9 cellular contexts compared by ENCODE assay signal in genomic region chr2:36530178-36530982, GRCh38.
DNase-seq lines count a peak whose midpoint lies in the region; ATAC-seq and TF ChIP-seq lines count a peak whose summit lies in the region.
"Had no signal": no experiment of that assay in that cellular context is flagged by ENCODE, and none has a peak within 500 bp of the region (broad histone marks: within the 10 kb centered on the region; RNA-seq: fewer than 3 reads in every experiment).

No MANE protein-coding gene starts in this region.

- 92% methylated on average over 8 of the region's 9 CpGs for WGBS in esophagus muscularis mucosa

- DNase-seq in left ventricle myocardium inferior (no peak), Right ventricle myocardium inferior (ENCODE audit: missing footprints) (no peak), brain microvascular endothelial cell (peak; percentile 75), omental fat pad (ENCODE audit: low spot score) (no peak), esophagus muscularis mucosa (ENCODE audit: extremely low spot score) (no peak), NCI-H748 treated with DMSO at 0.1 percent for 48 hours (lab: John Stamatoyannopoulos, UW) (no peak), dorsolateral prefrontal cortex (no peak)
- DNase-seq: MM.1S had no signal

- H3K36me3 ChIP-seq in left ventricle myocardium inferior = peaks cover 12% of the 10 kb centered on the region
- peaks cover 22% of the 10 kb centered on the region for H3K36me3 ChIP-seq in brain microvascular endothelial cell (replicated peaks)
- H3K36me3 ChIP-seq in esophagus muscularis mucosa = peaks cover 0 to 36% (median 18%) of the 10 kb centered on the region in 4 donors

- in situ Hi-C loops in brain microvascular endothelial cell (cut with HindIII; ENCODE audit: low pct_ligation_motif_present, low sequenced_read_pairs) = no loop called here

- H3K27me3 ChIP-seq in left ventricle myocardium inferior (ENCODE audit: low read depth) (no peaks in the 10 kb centered on the region), brain microvascular endothelial cell (replicated peaks) (no peaks in the 10 kb centered on the region), esophagus muscularis mucosa (no peaks in the 10 kb centered on the region), dorsolateral prefrontal cortex (no peaks in the 10 kb centered on the region)

- ATAC-seq in Right ventricle myocardium inferior (no peak), HG03139 (IDR thresholded peaks at IDR 0.05; ENCODE audit: unreplicated experiment) (peak; percentile 63), omental fat pad (ENCODE audit: low FRiP score) (no peak)

- intact Hi-C loops in left ventricle myocardium inferior (cut with micrococcal nuclease) = no loop called here
- intact Hi-C loops in Right ventricle myocardium inferior (cut with DNase I) = no loop called here
- intact Hi-C loops in esophagus muscularis mucosa (cut with DNase I) = loop anchor here (10.0 kb wide), 1 partner anchor 134 kb away; no protein-coding TSS in a partner anchor
- intact Hi-C loops in dorsolateral prefrontal cortex (cut with DNase I) = no loop called here

- no peak for TF ChIP-seq CTCF in left ventricle myocardium inferior (IDR thresholded peaks at IDR 0.05; ENCODE audit: borderline replicate concordance)
- no peak for TF ChIP-seq CTCF in brain microvascular endothelial cell (IDR thresholded peaks at IDR 0.05; ENCODE audit: low read depth, low read length, missing control alignments)
- no peak for TF ChIP-seq CTCF in omental fat pad (IDR thresholded peaks at IDR 0.05)
- TF ChIP-seq CTCF in esophagus muscularis mucosa (IDR thresholded peaks at IDR 0.05) = no peak
- no peak for TF ChIP-seq CTCF in dorsolateral prefrontal cortex (IDR thresholded peaks at IDR 0.05 in 54 of 56, conservative IDR thresholded peaks at IDR 0.05 in 2 of 56; ENCODE audit: low read depth in 1 of 56, partially characterized antibody in 56 of 56)

- TF ChIP-seq POLR2A in esophagus muscularis mucosa (IDR thresholded peaks at IDR 0.05; ENCODE audit: low read depth) = no peak

- no peak for TF ChIP-seq EP300 in esophagus muscularis mucosa (IDR thresholded peaks at IDR 0.05)

- no peak overlapping the region for H3K4me3 ChIP-seq in left ventricle myocardium inferior
- no peak overlapping the region for H3K4me3 ChIP-seq in brain microvascular endothelial cell (ENCODE audit: low read depth, low read length)
- H3K4me3 ChIP-seq in esophagus muscularis mucosa = no peak overlapping the region
- H3K4me3 ChIP-seq in dorsolateral prefrontal cortex = no peak overlapping the region

- H3K27ac ChIP-seq in left ventricle myocardium inferior (replicated peaks) (peak overlapping the region; percentile 31), brain microvascular endothelial cell (peak overlapping the region; percentile 66), esophagus muscularis mucosa (replicated peaks in 1 of 4) (no peak overlapping the region), dorsolateral prefrontal cortex (peak overlapping the region in 4 of 59 donors; percentile 13 to 18 (median 16))

- no peaks in the 10 kb centered on the region for H3K9me3 ChIP-seq in left ventricle myocardium inferior (replicated peaks)
- H3K9me3 ChIP-seq in esophagus muscularis mucosa = no peaks in the 10 kb centered on the region

- H3K4me1 ChIP-seq in left ventricle myocardium inferior = peaks cover 31% of the 10 kb centered on the region
- H3K4me1 ChIP-seq in esophagus muscularis mucosa = peaks cover 0 to 14% (median 4%) of the 10 kb centered on the region in 4 donors

Comparison
In these comparisons a context has a peak if more than half of its experiments do, and no peak if none do; other contexts are left out.
1. H3K27ac ChIP-seq: peak in left ventricle myocardium inferior (single experiment) and brain microvascular endothelial cell (single experiment); none in esophagus muscularis mucosa (0 of 4).